Comparison of ENCODE assay signal across 18 cellular contexts in genomic region chrX:121455890-121456289, GRCh38.
DNase-seq lines count a peak whose midpoint lies in the region; ATAC-seq, FAIRE-seq and TF ChIP-seq lines count a peak whose summit lies in the region.
"Had no signal": no experiment of that assay in that cellular context is flagged by ENCODE, and none has a peak within 500 bp of the region (broad histone marks: within the 10 kb centered on the region; RNA-seq: fewer than 3 reads in every experiment).

No MANE protein-coding gene starts in this region.

- peak; percentile 68 for FAIRE-seq in A549 (lab: Jason Lieb, UNC)

- TF ChIP-seq POLR2A in A549 (IDR thresholded peaks at IDR 0.05; ENCODE audit: low read length): no peak

- H3K36me3 Mint-ChIP-seq in IgD-negative memory B cell: no peaks in the 10 kb centered on the region
- H3K36me3 Mint-ChIP-seq in CD8-positive, alpha-beta T cell: no peaks in the 10 kb centered on the region
- H3K36me3 Mint-ChIP-seq: CD14-positive monocyte had no signal

- DNase-seq in A549 (ENCODE audit: low read depth in 1 of 2, low spot score in 1 of 2) (no peak), pons (ENCODE audit: low spot score) (no peak), GOT3 (lab: John Stamatoyannopoulos, UW) (no peak), NCI-H1092 (lab: John Stamatoyannopoulos, UW) (no peak)
- no peak for DNase-seq in CD8-positive, alpha-beta T cell
- DNase-seq: DND-41; head of caudate nucleus; KBM-7; mesenchymal stem cell; NCI-H1048; nephron progenitor cell; stimulated activated naive CD4-positive, alpha-beta T cell treated with Interleukin-2 at 50 U/mL for 16 hours; trophoblast cell had no signal

- no peak overlapping the region for H3K4me3 ChIP-seq in A549
- no peak overlapping the region for H3K4me3 ChIP-seq in CD8-positive, alpha-beta T cell (ENCODE audit: low read depth, low read length)

- POLR2A ChIA-PET in A549 (lab: Yijun Ruan, JAX): no interaction called here
- POLR2A ChIA-PET in CD8-positive, alpha-beta T cell (lab: Charles Lee): no interaction called here

- peak overlapping the region in 3 of 4 donors; percentile 66 to 79 (median 73) for H3K4me3 Mint-ChIP-seq in IgD-negative memory B cell
- no peak overlapping the region for H3K4me3 Mint-ChIP-seq in CD8-positive, alpha-beta T cell
- H3K4me3 Mint-ChIP-seq: activated T-helper 1 cell treated with anti-CD3 and anti-CD28 coated beads, Interleukin-12 subunit alpha, Interleukin-12 subunit beta, Interleukin-2, Interleukin-4 antibody, amounts not matched to agents 30 ng/mL and 10 ng/mL and 1 ng/mL, durations not matched to agents 14 hours and 24 hours and 36 hours; CD14-positive monocyte; nephron progenitor cell had no signal

- no peaks in the 10 kb centered on the region for H3K36me3 ChIP-seq in CD8-positive, alpha-beta T cell (ENCODE audit: insufficient read depth, low read length)

- no peaks in the 10 kb centered on the region for H3K4me1 ChIP-seq in A549
- H3K4me1 ChIP-seq in CD8-positive, alpha-beta T cell (ENCODE audit: insufficient read depth, low read length): no peaks in the 10 kb centered on the region

- no peaks in the 10 kb centered on the region for H3K9me3 ChIP-seq in A549
- H3K9me3 ChIP-seq in CD8-positive, alpha-beta T cell (ENCODE audit: low read length): no peaks in the 10 kb centered on the region

- H3K27ac Mint-ChIP-seq in IgD-negative memory B cell: peak overlapping the region in 2 of 3 donors; percentile 69 to 90
- H3K27ac Mint-ChIP-seq in CD8-positive, alpha-beta T cell: no peak overlapping the region
- H3K27ac Mint-ChIP-seq: activated T-helper 1 cell treated with anti-CD3 and anti-CD28 coated beads, Interleukin-12 subunit alpha, Interleukin-12 subunit beta, Interleukin-2, Interleukin-4 antibody, amounts not matched to agents 30 ng/mL and 10 ng/mL and 1 ng/mL, durations not matched to agents 14 hours and 24 hours and 36 hours; CD14-positive monocyte; nephron progenitor cell had no signal

- no peaks in the 10 kb centered on the region for H3K27me3 ChIP-seq in CD8-positive, alpha-beta T cell (ENCODE audit: insufficient read depth, low read length)

- H3K27ac ChIP-seq in A549: no peak overlapping the region
- H3K27ac ChIP-seq in CD8-positive, alpha-beta T cell (ENCODE audit: low read depth, low read length): no peak overlapping the region

- TF ChIP-seq CTCF in A549 (IDR thresholded peaks at IDR 0.05): no peak
- no peak for TF ChIP-seq CTCF in CD8-positive, alpha-beta T cell (IDR thresholded peaks at IDR 0.05)

- TF ChIP-seq RAD21 in A549 (conservative IDR thresholded peaks at IDR 0.05 in 1 of 2, IDR thresholded peaks at IDR 0.05 in 1 of 2): no peak

- H3K27me3 Mint-ChIP-seq in IgD-negative memory B cell: no peaks in the 10 kb centered on the region
- H3K27me3 Mint-ChIP-seq in CD8-positive, alpha-beta T cell (ENCODE audit: low read depth): no peaks in the 10 kb centered on the region

- H3K9me3 Mint-ChIP-seq in IgD-negative memory B cell: peaks cover 0 to 4% (median 3%) of the 10 kb centered on the region in 3 donors
- no peaks in the 10 kb centered on the region for H3K9me3 Mint-ChIP-seq in CD8-positive, alpha-beta T cell
- H3K9me3 Mint-ChIP-seq: activated T-helper 1 cell treated with anti-CD3 and anti-CD28 coated beads, Interleukin-12 subunit alpha, Interleukin-12 subunit beta, Interleukin-2, Interleukin-4 antibody, amounts not matched to agents 30 ng/mL and 10 ng/mL and 1 ng/mL, durations not matched to agents 14 hours and 24 hours and 36 hours had no signal

- CTCF ChIA-PET in A549 (lab: Yijun Ruan, JAX): no interaction called here
- CTCF ChIA-PET in CD8-positive, alpha-beta T cell (lab: Charles Lee): no interaction called here

- H3K4me2 ChIP-seq in A549: no peak overlapping the region

- 17% methylated on average over 1 of the region's 1 CpG for WGBS in A549 (ENCODE audit: missing lambda C conversion rate)

- peaks cover 3 to 8% (median 8%) of the 10 kb centered on the region in 3 donors for H3K4me1 Mint-ChIP-seq in IgD-negative memory B cell
- H3K4me1 Mint-ChIP-seq in CD8-positive, alpha-beta T cell (ENCODE audit: low read depth): no peaks in the 10 kb centered on the region
- H3K4me1 Mint-ChIP-seq: CD14-positive monocyte, nephron progenitor cell had no signal

- intact Hi-C loops in CD8-positive, alpha-beta T cell (cut with DNase I, micrococcal nuclease): no loop called here

- no peak for TF ChIP-seq EP300 in A549 (IDR thresholded peaks at IDR 0.05)

- ATAC-seq in A549: no peak
- peak; percentile 58 for ATAC-seq in GM18909 (IDR thresholded peaks at IDR 0.05; ENCODE audit: poor library complexity, unreplicated experiment)
- ATAC-seq in HG02763 (IDR thresholded peaks at IDR 0.05; ENCODE audit: unreplicated experiment): peak; percentile 58
- no peak for ATAC-seq in CD8-positive, alpha-beta T cell

TF ChIP-seq in A549, 52 proteins besides CTCF, POLR2A, EP300 and RAD21:
- TF ChIP-seq BHLHE40 (IDR thresholded peaks at IDR 0.05; ENCODE audit: low read depth, low read length): no peak
- TF ChIP-seq NR3C1 (IDR thresholded peaks at IDR 0.05): no peak
- no peak for TF ChIP-seq CHD2 (IDR thresholded peaks at IDR 0.05; ENCODE audit: low read length, partially characterized antibody)
- TF ChIP-seq, protein P1, sequence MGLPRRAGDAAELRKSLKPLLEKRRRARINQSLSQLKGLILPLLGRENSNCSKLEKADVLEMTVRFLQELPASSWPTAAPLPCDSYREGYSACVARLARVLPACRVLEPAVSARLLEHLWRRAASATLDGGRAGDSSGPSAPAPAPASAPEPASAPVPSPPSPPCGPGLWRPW (IDR thresholded peaks at IDR 0.05): no peak
- TF ChIP-seq, protein P2, sequence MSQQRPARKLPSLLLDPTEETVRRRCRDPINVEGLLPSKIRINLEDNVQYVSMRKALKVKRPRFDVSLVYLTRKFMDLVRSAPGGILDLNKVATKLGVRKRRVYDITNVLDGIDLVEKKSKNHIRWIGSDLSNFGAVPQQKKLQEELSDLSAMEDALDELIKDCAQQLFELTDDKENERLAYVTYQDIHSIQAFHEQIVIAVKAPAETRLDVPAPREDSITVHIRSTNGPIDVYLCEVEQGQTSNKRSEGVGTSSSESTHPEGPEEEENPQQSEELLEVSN (IDR thresholded peaks at IDR 0.05; ENCODE audit: borderline replicate concordance, low read depth): no peak
- TF ChIP-seq TP53 (CRISPR knock-in tag; IDR thresholded peaks at IDR 0.05): no peak
- TF ChIP-seq ATOH8 (CRISPR knock-in tag; IDR thresholded peaks at IDR 0.05; ENCODE audit: low read depth): no peak
- no peak for TF ChIP-seq MAFK (IDR thresholded peaks at IDR 0.05; ENCODE audit: partially characterized antibody)
- TF ChIP-seq HOXB5 (CRISPR knock-in tag; IDR thresholded peaks at IDR 0.05): no peak
- no peak for TF ChIP-seq KDM1A (IDR thresholded peaks at IDR 0.05; ENCODE audit: low read depth)
- TF ChIP-seq NPAS2 (CRISPR knock-in tag; IDR thresholded peaks at IDR 0.05; ENCODE audit: borderline replicate concordance): no peak
- TF ChIP-seq MAZ (IDR thresholded peaks at IDR 0.05; ENCODE audit: borderline replicate concordance, low read depth, low read length): no peak
- TF ChIP-seq ELK1 (IDR thresholded peaks at IDR 0.05; ENCODE audit: low read depth, low read length): no peak
- TF ChIP-seq JUN (IDR thresholded peaks at IDR 0.05): no peak
- no peak for TF ChIP-seq RFX5 (IDR thresholded peaks at IDR 0.05)
- no peak for TF ChIP-seq EHMT2 (IDR thresholded peaks at IDR 0.05; ENCODE audit: low read depth)
- TF ChIP-seq FOSB (CRISPR knock-in tag; IDR thresholded peaks at IDR 0.05): no peak

Comparison
In these comparisons a context has a peak if more than half of its experiments do, and no peak if none do; other contexts are left out.
1. ATAC-seq: peak in GM18909 (single experiment) and HG02763 (single experiment); none in A549 (0 of 2) and CD8-positive, alpha-beta T cell (single experiment).